ENCODE assay signal across 1 cellular context in the genomic region with DNA sequence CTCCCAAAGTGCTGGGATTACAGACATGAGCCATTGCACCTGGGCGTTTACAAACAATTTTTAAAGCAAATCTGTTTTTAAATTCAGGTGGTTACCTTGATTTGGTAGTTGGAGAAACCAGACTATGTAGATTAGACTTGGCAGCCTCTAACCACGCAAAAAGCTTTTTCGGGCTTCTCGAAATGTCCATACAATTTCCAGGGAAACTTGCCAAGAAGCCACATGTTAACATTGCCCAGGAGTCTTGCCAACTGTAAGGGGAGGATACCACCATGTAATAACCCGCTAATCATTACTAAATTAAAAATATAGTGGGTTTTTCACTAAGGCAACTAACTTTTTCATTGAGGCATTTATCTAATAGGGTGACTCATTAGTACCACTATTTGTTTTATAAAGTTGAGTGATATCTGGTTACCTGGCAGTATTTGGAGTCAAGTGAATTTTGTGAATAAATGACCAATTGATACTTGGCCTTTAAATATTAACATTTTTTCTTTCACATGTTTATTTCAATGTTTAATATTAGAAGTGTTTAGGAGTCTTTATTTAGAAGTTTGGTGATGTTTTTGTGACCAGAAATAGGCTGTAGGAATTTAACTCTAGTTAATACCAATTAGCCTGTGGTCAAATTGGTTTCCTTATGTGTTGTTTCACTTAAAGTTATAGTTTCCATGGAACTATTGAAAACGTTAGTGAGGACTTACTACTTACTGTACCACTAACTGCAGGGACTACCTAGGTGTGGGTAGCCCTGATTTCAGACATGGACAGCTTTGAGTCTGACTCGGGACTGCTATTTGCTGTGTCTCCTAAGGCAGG.
A peak's percentile ranks its signal among the peaks of the same experiment; 100 is the strongest.
TF ChIP-seq lines count a peak whose summit lies in the region.

No MANE protein-coding gene starts in this region.

TF ChIP-seq in GM12878, 131 proteins besides CTCF, POLR2A, EP300 and RAD21 (continued from another document):
- TF ChIP-seq RUNX3 (IDR thresholded peaks at IDR 0.05; ENCODE audit: low read length) (peak; percentile 22; the same call in 1 of the 2 replicates), RAD51 (IDR thresholded peaks at IDR 0.05) (no peak)
- TF ChIP-seq, protein P1, sequence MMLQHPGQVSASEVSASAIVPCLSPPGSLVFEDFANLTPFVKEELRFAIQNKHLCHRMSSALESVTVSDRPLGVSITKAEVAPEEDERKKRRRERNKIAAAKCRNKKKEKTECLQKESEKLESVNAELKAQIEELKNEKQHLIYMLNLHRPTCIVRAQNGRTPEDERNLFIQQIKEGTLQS (IDR thresholded peaks at IDR 0.05; ENCODE audit: borderline replicate concordance, extremely low read depth, low read depth, low read length) = no peak
